Comparison of ENCODE assay signal across 9 cellular contexts in the genomic region with DNA sequence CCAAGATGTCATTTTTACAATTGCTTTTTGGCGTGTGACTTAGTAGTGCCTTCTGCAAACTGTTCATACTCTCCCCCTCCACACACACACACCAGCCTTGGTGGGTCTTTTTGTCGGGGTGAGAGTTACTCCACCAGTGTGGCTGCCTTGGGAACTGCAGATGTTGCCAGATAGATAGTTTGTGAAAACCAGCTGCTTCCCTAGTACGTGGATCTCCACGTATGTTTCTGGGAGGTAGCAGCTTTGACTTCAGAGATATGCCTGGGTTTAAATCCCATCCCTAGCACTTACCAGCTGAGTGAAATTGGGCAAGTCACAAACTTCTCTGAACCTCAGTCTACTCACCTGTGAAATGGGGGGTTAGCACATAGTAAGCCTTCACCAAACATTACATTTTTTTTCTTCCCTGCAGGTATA.
DNase-seq lines count a peak whose midpoint lies in the region; ATAC-seq, FAIRE-seq and TF ChIP-seq lines count a peak whose summit lies in the region.
"Had no signal": no experiment of that assay in that cellular context is flagged by ENCODE, and none has a peak within 500 bp of the region (broad histone marks: within the 10 kb centered on the region; RNA-seq: fewer than 3 reads in every experiment).

No MANE protein-coding gene starts in this region.

- H3K36me3 Mint-ChIP-seq in Caco-2 (ENCODE audit: insufficient read depth, unreplicated experiment), result no peaks in the 10 kb centered on the region
- H3K36me3 Mint-ChIP-seq: stimulated activated memory B cell treated with anti-CD40 and anti-IgM and Interleukin-4, amounts not matched to agents 10 μg/mL and 1 μg/mL and 100 μg/mL, for 72 hours had no signal

- CTCF ChIA-PET in Caco-2 (lab: Charles Lee), result interaction anchor here (0.6 to 1.3 kb wide), 8 partner anchors 13 to 121 kb away, joined by 3 to 9 read pairs (median 4); no protein-coding TSS in a partner anchor

- H3K27ac Mint-ChIP-seq in Caco-2 (ENCODE audit: unreplicated experiment), result peak overlapping the region; percentile 74
- H3K27ac Mint-ChIP-seq: stimulated activated memory B cell treated with anti-CD40 and anti-IgM and Interleukin-4, amounts not matched to agents 10 μg/mL and 1 μg/mL and 100 μg/mL, for 72 hours had no signal

- no peaks in the 10 kb centered on the region for H3K27me3 Mint-ChIP-seq in Caco-2 (ENCODE audit: insufficient read depth, unreplicated experiment)

- DNase-seq in Caco-2 (no peak), body of pancreas (no peak), left ventricle myocardium inferior (no peak), NCI-H774 (lab: John Stamatoyannopoulos, UW) (no peak), GM12891 (ENCODE audit: insufficient read length, low spot score) (no peak)

- intact Hi-C loops in Caco-2 (cut with micrococcal nuclease; ENCODE audit: unreplicated experiment), result loop anchor here (1.0 to 2.0 kb wide), 3 partner anchors 75 to 102 kb away; no protein-coding TSS in a partner anchor
- intact Hi-C loops in body of pancreas (cut with DNase I), result no loop called here
- intact Hi-C loops in left ventricle myocardium inferior (cut with micrococcal nuclease), result loop anchor here (5.0 kb wide), 1 partner anchor 77 kb away; the partner anchor contains the start of gene MAN1C1

- no peak overlapping the region for H3K9ac ChIP-seq in rectal smooth muscle tissue (ENCODE audit: low read length)

- peaks cover 7% of the 10 kb centered on the region for H3K4me1 Mint-ChIP-seq in Caco-2 (ENCODE audit: low read depth, unreplicated experiment)
- H3K4me1 Mint-ChIP-seq: stimulated activated memory B cell treated with anti-CD40 and anti-IgM and Interleukin-4, amounts not matched to agents 10 μg/mL and 1 μg/mL and 100 μg/mL, for 72 hours had no signal

- BruUV-seq in Caco-2 (replicated peaks; lab: Mats Ljungman, UMichigan), result no TSS peak

- no peak overlapping the region for H3K4me3 Mint-ChIP-seq in Caco-2 (ENCODE audit: unreplicated experiment)
- H3K4me3 Mint-ChIP-seq: stimulated activated memory B cell treated with anti-CD40 and anti-IgM and Interleukin-4, amounts not matched to agents 10 μg/mL and 1 μg/mL and 100 μg/mL, for 72 hours had no signal

- no peaks in the 10 kb centered on the region for H3K36me3 ChIP-seq in Caco-2 (ENCODE audit: control insufficient read depth, insufficient read depth, low read length)
- H3K36me3 ChIP-seq in body of pancreas (replicated peaks in 1 of 2; ENCODE audit: insufficient read depth in 1 of 2, low read depth in 2 of 2), result no peaks in the 10 kb centered on the region
- H3K36me3 ChIP-seq in left ventricle myocardium inferior, result no peaks in the 10 kb centered on the region
- no peaks in the 10 kb centered on the region for H3K36me3 ChIP-seq in rectal smooth muscle tissue (ENCODE audit: control insufficient read depth, insufficient read depth, low read length)

- H3K4me3 ChIP-seq in Caco-2 (ENCODE audit: low read depth, low read length), result no peak overlapping the region
- no peak overlapping the region for H3K4me3 ChIP-seq in body of pancreas
- H3K4me3 ChIP-seq in left ventricle myocardium inferior, result no peak overlapping the region
- H3K4me3 ChIP-seq in rectal smooth muscle tissue (ENCODE audit: low read length), result no peak overlapping the region

- no peak for TF ChIP-seq POLR2A in body of pancreas (IDR thresholded peaks at IDR 0.05)
- no peak for TF ChIP-seq POLR2A in GM12891 (IDR thresholded peaks at IDR 0.05; ENCODE audit: low read depth, low read length)

- no peaks in the 10 kb centered on the region for H3K4me1 ChIP-seq in Caco-2
- no peaks in the 10 kb centered on the region for H3K4me1 ChIP-seq in body of pancreas
- H3K4me1 ChIP-seq in left ventricle myocardium inferior, result peaks cover 70% of the 10 kb centered on the region
- peaks cover 28% of the 10 kb centered on the region for H3K4me1 ChIP-seq in rectal smooth muscle tissue (ENCODE audit: control insufficient read depth, insufficient read depth, low read length)

- no peaks in the 10 kb centered on the region for H3K27me3 ChIP-seq in Caco-2 (replicated peaks; ENCODE audit: control insufficient read depth, insufficient read depth, low read length)
- no peaks in the 10 kb centered on the region for H3K27me3 ChIP-seq in body of pancreas
- H3K27me3 ChIP-seq in left ventricle myocardium inferior (ENCODE audit: low read depth), result no peaks in the 10 kb centered on the region
- H3K27me3 ChIP-seq in rectal smooth muscle tissue (ENCODE audit: control insufficient read depth, insufficient read depth, low read length), result no peaks in the 10 kb centered on the region

- H3K27ac ChIP-seq in body of pancreas (peak overlapping the region in 3 of 4 donors; percentile 10 to 53 (median 39)), left ventricle myocardium inferior (replicated peaks) (peak overlapping the region; percentile 96), rectal smooth muscle tissue (ENCODE audit: low read depth, low read length) (peak overlapping the region; percentile 85)

- 57 to 82% methylated on average over 4 of the region's 4 CpGs for WGBS in body of pancreas, 2 donors

- H3K9me3 ChIP-seq in Caco-2 (no peaks in the 10 kb centered on the region), body of pancreas (no peaks in the 10 kb centered on the region), left ventricle myocardium inferior (replicated peaks) (no peaks in the 10 kb centered on the region)

- H3K9me3 Mint-ChIP-seq in Caco-2 (ENCODE audit: unreplicated experiment), result no peaks in the 10 kb centered on the region
- H3K9me3 Mint-ChIP-seq: stimulated activated memory B cell treated with anti-CD40 and anti-IgM and Interleukin-4, amounts not matched to agents 10 μg/mL and 1 μg/mL and 100 μg/mL, for 72 hours had no signal

- TF ChIP-seq CTCF in Caco-2 (IDR thresholded peaks at IDR 0.05; ENCODE audit: insufficient read depth in 1 of 2, low read depth in 1 of 2, low read length in 1 of 2, severe bottlenecking in 1 of 2, unreplicated experiment in 1 of 2), result no peak
- TF ChIP-seq CTCF in body of pancreas (IDR thresholded peaks at IDR 0.05), result no peak
- no peak for TF ChIP-seq CTCF in left ventricle myocardium inferior (IDR thresholded peaks at IDR 0.05; ENCODE audit: borderline replicate concordance)

- ATAC-seq in body of pancreas (no peak), HG03025 (IDR thresholded peaks at IDR 0.05; ENCODE audit: low FRiP score, unreplicated experiment) (no peak), GM21360 (IDR thresholded peaks at IDR 0.05; ENCODE audit: unreplicated experiment) (no peak)
- ATAC-seq: stimulated activated memory B cell treated with anti-CD40 and anti-IgM and Interleukin-4, amounts not matched to agents 10 μg/mL and 1 μg/mL and 100 μg/mL, for 72 hours had no signal

- POLR2A ChIA-PET in Caco-2 (lab: Charles Lee), result interaction anchor here (0.6 kb wide), 1 partner anchor 86 kb away, joined by 4 read pairs; no protein-coding TSS in a partner anchor

- FAIRE-seq in GM12891 (lab: Jason Lieb, UNC), result no peak

TF ChIP-seq in GM12891, 5 proteins besides CTCF, POLR2A, EP300 and RAD21:
- TF ChIP-seq SPI1 (IDR thresholded peaks at IDR 0.05; ENCODE audit: low read depth, low read length), result no peak
- TF ChIP-seq POU2F2 (IDR thresholded peaks at IDR 0.05; ENCODE audit: low read depth, low read length), result no peak
- TF ChIP-seq TAF1 (IDR thresholded peaks at IDR 0.05; ENCODE audit: low read depth, low read length), result no peak
- no peak for TF ChIP-seq PAX5 (IDR thresholded peaks at IDR 0.05; ENCODE audit: insufficient read depth, low read length, severe bottlenecking)
- TF ChIP-seq POLR2AphosphoS5 (IDR thresholded peaks at IDR 0.05; ENCODE audit: low read depth, low read length), result no peak

Comparison
In these comparisons a context has a peak if more than half of its experiments do, and no peak if none do; other contexts are left out.
1. H3K27ac ChIP-seq: peak in every context shown above with its lines; median percentile 96 in left ventricle myocardium inferior; 85 in rectal smooth muscle tissue; 39 in body of pancreas.